Comparison of ENCODE assay signal across 8 cellular contexts in the genomic region with DNA sequence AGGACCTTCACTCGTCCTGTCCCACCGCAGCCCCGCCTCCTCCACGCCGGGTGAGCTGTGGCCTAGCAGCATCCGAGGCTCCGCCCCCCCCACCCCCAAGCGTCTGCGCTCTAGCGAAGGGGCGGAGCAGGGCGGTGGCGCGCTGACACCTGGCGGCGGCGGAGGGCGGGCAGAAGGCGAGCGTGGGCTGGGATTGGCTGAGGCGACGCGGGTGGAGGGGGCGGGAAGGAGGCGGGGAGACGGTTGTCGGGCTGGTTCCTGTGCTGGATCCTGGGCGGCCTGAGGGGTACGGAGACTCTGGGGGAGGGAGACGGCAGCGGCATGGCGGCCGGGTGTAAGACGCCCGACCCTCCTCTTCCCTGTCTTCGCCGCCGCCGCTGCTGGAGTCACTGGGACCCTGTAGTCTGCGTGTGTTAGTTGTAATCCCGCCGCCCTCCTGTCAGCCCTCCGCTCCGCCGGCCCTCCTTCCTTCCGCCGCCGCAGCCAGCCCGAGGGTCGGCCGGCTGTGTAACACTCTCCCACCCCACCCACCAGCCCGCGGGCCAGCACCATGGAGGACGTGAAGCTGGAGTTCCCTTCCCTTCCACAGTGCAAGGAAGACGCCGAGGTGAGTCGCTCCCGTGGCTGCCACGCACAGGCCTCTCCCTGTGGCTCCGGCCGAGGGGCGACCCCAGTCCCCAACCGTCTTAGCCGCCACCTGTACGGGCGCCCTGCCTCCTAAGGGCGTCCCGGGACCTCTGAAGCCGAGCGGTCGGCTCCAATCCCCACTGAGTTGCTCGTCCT. TPM values are rescaled to one million over a fixed set of nuclear protein-coding genes. Genes with fewer than 3 reads are reported as not detected.
DNase-seq lines count a peak whose midpoint lies in the region; ATAC-seq and TF ChIP-seq lines count a peak whose summit lies in the region.

A gene with protein sequence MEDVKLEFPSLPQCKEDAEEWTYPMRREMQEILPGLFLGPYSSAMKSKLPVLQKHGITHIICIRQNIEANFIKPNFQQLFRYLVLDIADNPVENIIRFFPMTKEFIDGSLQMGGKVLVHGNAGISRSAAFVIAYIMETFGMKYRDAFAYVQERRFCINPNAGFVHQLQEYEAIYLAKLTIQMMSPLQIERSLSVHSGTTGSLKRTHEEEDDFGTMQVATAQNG (plus strand): TSS at position 242 of the 783 bp plus-strand sequence. CDS start 309 bp downstream, at position 551.

- H3K36me3 Mint-ChIP-seq in CD14-positive monocyte, result peaks cover 40 to 52% of the 10 kb centered on the region in 2 donors
- peaks cover 75% of the 10 kb centered on the region for H3K36me3 Mint-ChIP-seq in dendritic cell treated with granulocyte-macrophage colony-stimulating factor and Interleukin-4, amounts not matched to agents 40 ng/mL and 50 ng/mL, for 4 days (ENCODE audit: low read depth)

- H3K27ac ChIP-seq in left lung, result peak within 1 kb of the TSS; percentile 81 to 83

- peak within 1 kb of the TSS; percentile 89 to 96 (median 91) for H3K27ac Mint-ChIP-seq in CD14-positive monocyte
- H3K27ac Mint-ChIP-seq in dendritic cell treated with granulocyte-macrophage colony-stimulating factor and Interleukin-4, amounts not matched to agents 40 ng/mL and 50 ng/mL, for 4 days, result peak within 1 kb of the TSS; percentile 97

- no peaks in the 10 kb centered on the region for H3K9me3 ChIP-seq in left lung

- TF ChIP-seq CTCF in CD14-positive monocyte (IDR thresholded peaks at IDR 0.05) (no peak), left lung (IDR thresholded peaks at IDR 0.05) (peak in 1 of 2 donors; percentile 59)

- H3K4me1 ChIP-seq in left lung, result peaks cover 3 to 25% of the 10 kb centered on the region in 2 donors

- H3K27me3 Mint-ChIP-seq in CD14-positive monocyte (ENCODE audit: low read depth in 3 of 3), result no peaks in the 10 kb centered on the region
- H3K27me3 Mint-ChIP-seq in dendritic cell treated with granulocyte-macrophage colony-stimulating factor and Interleukin-4, amounts not matched to agents 40 ng/mL and 50 ng/mL, for 4 days, result no peaks in the 10 kb centered on the region

- H3K27me3 ChIP-seq in left lung, result no peaks in the 10 kb centered on the region

- H3K36me3 ChIP-seq in left lung, result peaks cover 0 to 37% of the 10 kb centered on the region in 2 donors

- peak; percentile 94 for ATAC-seq in GM19397 (IDR thresholded peaks at IDR 0.05; ENCODE audit: unreplicated experiment)
- ATAC-seq in HG03565 (IDR thresholded peaks at IDR 0.05; ENCODE audit: unreplicated experiment), result peak; percentile 85
- peak; percentile 99 for ATAC-seq in left lung

- DNase-seq in CD14-positive monocyte (ENCODE audit: low spot score) (peak; percentile 94), NCI-H748 treated with DMSO at 0.1 percent for 48 hours (lab: John Stamatoyannopoulos, UW) (peak; percentile 93), left lung (peak; percentile 99 to 100)
- peak; percentile 96 to 97 for DNase-seq in activated CD4-positive, alpha-beta T cell treated with anti-CD3 and anti-CD28 coated beads, Interleukin-2, amount 50 U/mL, for 24 hours (ENCODE audit: low read depth in 1 of 2, low spot score in 1 of 2)
- DNase-seq in stimulated activated CD4-positive, alpha-beta T cell treated with anti-CD3 and anti-CD28 coated beads, Interleukin-2, amount 100 ng/mL, for 4 hours (ENCODE audit: low read depth), result peak; percentile 98

- intact Hi-C loops in CD14-positive monocyte (cut with micrococcal nuclease) (loop anchor here (5.0 to 10.0 kb wide), 3 partner anchors 33 to 175 kb away; a partner anchor contains a TSS), left lung (cut with DNase I) (no loop called here)
- intact Hi-C loops in dendritic cell treated with granulocyte-macrophage colony-stimulating factor and Interleukin-4, amounts not matched to agents 40 ng/mL and 50 ng/mL, for 4 days (cut with micrococcal nuclease), result loop anchor here (2.0 to 10.0 kb wide), 4 partner anchors 13 to 425 kb away; a partner anchor contains a TSS

- peak within 1 kb of the TSS; percentile 94 to 95 for H3K4me3 Mint-ChIP-seq in CD14-positive monocyte
- H3K4me3 Mint-ChIP-seq in dendritic cell treated with granulocyte-macrophage colony-stimulating factor and Interleukin-4, amounts not matched to agents 40 ng/mL and 50 ng/mL, for 4 days, result peak within 1 kb of the TSS; percentile 94

- peak within 1 kb of the TSS; percentile 93 to 95 for H3K4me3 ChIP-seq in left lung

- H3K4me1 Mint-ChIP-seq in CD14-positive monocyte, result peaks cover 23% of the 10 kb centered on the region
- H3K4me1 Mint-ChIP-seq in dendritic cell treated with granulocyte-macrophage colony-stimulating factor and Interleukin-4, amounts not matched to agents 40 ng/mL and 50 ng/mL, for 4 days (ENCODE audit: low read depth), result peaks cover 20% of the 10 kb centered on the region

- no peaks in the 10 kb centered on the region for H3K9me3 Mint-ChIP-seq in CD14-positive monocyte
- no peaks in the 10 kb centered on the region for H3K9me3 Mint-ChIP-seq in dendritic cell treated with granulocyte-macrophage colony-stimulating factor and Interleukin-4, amounts not matched to agents 40 ng/mL and 50 ng/mL, for 4 days

RNA-seq across cellular contexts. Expression of the gene that starts here (rescaled TPM):
- polyA plus RNA-seq in CD14-positive monocyte, result 10 to 100 TPM; 12.0 to 16.7 TPM
- total RNA-seq in left lung, result 10 to 100 TPM in 1 of 2 donors, 1 to 10 TPM in 1; 9.9 to 12.7 TPM

Comparison
In these comparisons a context has a peak if more than half of its experiments do, and no peak if none do; other contexts are left out.
1. Peak in every context shown above with its lines: DNase-seq, ATAC-seq, H3K4me3 ChIP-seq and H3K27ac ChIP-seq.
2. intact Hi-C loops: an anchor here in CD14-positive monocyte (5.0 to 10.0 kb wide) and dendritic cell treated with granulocyte-macrophage colony-stimulating factor and Interleukin-4, amounts not matched to agents 40 ng/mL and 50 ng/mL, for 4 days (2.0 to 10.0 kb wide); none called in left lung.